8 cellular contexts compared by ENCODE assay signal in the genomic region with DNA sequence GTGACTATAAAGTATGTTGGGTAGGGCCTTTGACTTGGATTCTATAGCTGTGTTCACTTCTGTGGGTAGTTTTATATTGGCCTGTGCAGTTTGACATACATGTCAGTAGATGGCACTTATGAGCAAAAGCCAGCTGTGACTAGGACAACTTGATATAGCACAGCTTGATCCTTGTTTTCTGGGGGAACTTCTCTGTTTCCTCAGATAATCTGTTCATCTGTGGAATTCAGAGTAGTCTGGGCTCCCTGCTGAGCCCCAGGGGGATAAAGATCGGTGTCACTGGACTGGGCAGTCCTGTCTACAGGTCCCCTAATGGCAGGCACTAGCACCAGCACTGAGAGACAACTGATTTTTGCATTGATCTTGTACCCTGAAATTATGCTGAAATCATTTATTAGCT. TPM values are rescaled to one million over a fixed set of nuclear protein-coding genes. Genes with fewer than 3 reads are reported as not detected.
DNase-seq lines count a peak whose midpoint lies in the region; ATAC-seq and TF ChIP-seq lines count a peak whose summit lies in the region.

No MANE protein-coding gene starts in this region.

- no peaks in the 10 kb centered on the region for H3K27me3 ChIP-seq in gastroesophageal sphincter

- CTCF ChIA-PET in AG04449 (lab: Yijun Ruan, JAX): interaction anchor here (0.6 to 1.7 kb wide), 5 partner anchors 10 to 369 kb away, joined by 3 to 7 read pairs (median 4); no protein-coding TSS in a partner anchor

- H3K9me3 ChIP-seq in gastroesophageal sphincter: peaks cover 0 to 11% (median 0%) of the 10 kb centered on the region in 3 donors

- no peaks in the 10 kb centered on the region for H3K36me3 ChIP-seq in gastroesophageal sphincter

- DNase-seq in AG04449 (ENCODE audit: low read depth, low spot score) (no peak), RPMI7951 (ENCODE audit: low read depth) (peak; percentile 38), fibroblast of pulmonary artery (ENCODE audit: low read depth) (peak; percentile 42), retinal pigment epithelial cell (ENCODE audit: low read depth) (no peak)
- DNase-seq in activated naive CD4-positive, alpha-beta T cell treated with anti-CD3 and anti-CD28 coated beads, Interleukin-2, amount 50 U/mL, for 72 hours (ENCODE audit: low spot score in 2 of 2): no peak

- WGBS in gastroesophageal sphincter (ENCODE audit: low coverage in 1 of 2), 2 donors: 0% methylated on average over 1 of the region's 1 CpG; no CpG with 5 or more reads in 1 of the 2 donors

- peaks cover 14 to 16% of the 10 kb centered on the region in 2 donors for H3K9me3 Mint-ChIP-seq in activated naive CD4-positive, alpha-beta T cell treated with anti-CD3 and anti-CD28 coated beads, Interleukin-2, amount 50 U/mL, for 72 hours

- ATAC-seq in GM18520 (IDR thresholded peaks at IDR 0.05; ENCODE audit: unreplicated experiment) (peak; percentile 56), HG03521 (IDR thresholded peaks at IDR 0.05; ENCODE audit: unreplicated experiment) (peak; percentile 65), gastroesophageal sphincter (no peak)
- no peak for ATAC-seq in activated naive CD4-positive, alpha-beta T cell treated with anti-CD3 and anti-CD28 coated beads, Interleukin-2, amount 50 U/mL, for 72 hours

- H3K4me3 ChIP-seq in AG04449 (ENCODE audit: low read depth, low read length) (no peak overlapping the region), fibroblast of pulmonary artery (replicated peaks; ENCODE audit: low read depth, low read length) (no peak overlapping the region), retinal pigment epithelial cell (ENCODE audit: low read length) (no peak overlapping the region), gastroesophageal sphincter (no peak overlapping the region)

- H3K36me3 Mint-ChIP-seq in activated naive CD4-positive, alpha-beta T cell treated with anti-CD3 and anti-CD28 coated beads, Interleukin-2, amount 50 U/mL, for 72 hours: peaks cover 0 to 5% of the 10 kb centered on the region in 2 donors

- POLR2A ChIA-PET in AG04449 (lab: Yijun Ruan, JAX): no interaction called here

- peak; percentile 23 for TF ChIP-seq CTCF in AG04449 (IDR thresholded peaks at IDR 0.05; ENCODE audit: insufficient read depth, low read length, missing control alignments)
- peak; percentile 66 for TF ChIP-seq CTCF in fibroblast of pulmonary artery (IDR thresholded peaks at IDR 0.05; ENCODE audit: low read length, missing control alignments)
- TF ChIP-seq CTCF in retinal pigment epithelial cell (conservative IDR thresholded peaks at IDR 0.05; ENCODE audit: low read depth, low read length): peak; percentile 51
- TF ChIP-seq CTCF in gastroesophageal sphincter (IDR thresholded peaks at IDR 0.05): peak in 2 of 4 experiments; percentile 34 to 36

- H3K4me1 ChIP-seq in gastroesophageal sphincter: no peaks in the 10 kb centered on the region

- no peak for TF ChIP-seq POLR2A in gastroesophageal sphincter (IDR thresholded peaks at IDR 0.05)

- no peak overlapping the region for H3K27ac ChIP-seq in gastroesophageal sphincter

- no peak for TF ChIP-seq EP300 in gastroesophageal sphincter (IDR thresholded peaks at IDR 0.05)

- no peak overlapping the region for H3K27ac Mint-ChIP-seq in activated naive CD4-positive, alpha-beta T cell treated with anti-CD3 and anti-CD28 coated beads, Interleukin-2, amount 50 U/mL, for 72 hours

RNA-seq across cellular contexts. Expression of a gene that starts 25.4 kb away (rescaled TPM):
- total RNA-seq in RPMI7951 (2014; rRNA removed; shearing (Covaris generic)): 0.29 TPM in 1 of 2 replicates, not detected in the other
- total RNA-seq in gastroesophageal sphincter: under 1 TPM in 1 of 4 donors, not detected in 3; 0.89 TPM
- total RNA-seq in activated naive CD4-positive, alpha-beta T cell treated with anti-CD3 and anti-CD28 coated beads, Interleukin-2, amount 50 U/mL, for 72 hours: not detected

Comparison
In these comparisons a context has a peak if more than half of its experiments do, and no peak if none do; other contexts are left out.
1. DNase-seq: peak in RPMI7951 (single experiment) and fibroblast of pulmonary artery (single experiment); none in AG04449 (single experiment), retinal pigment epithelial cell (single experiment) and activated naive CD4-positive, alpha-beta T cell treated with anti-CD3 and anti-CD28 coated beads, Interleukin-2, amount 50 U/mL, for 72 hours (0 of 2).
2. ATAC-seq: peak in GM18520 (single experiment) and HG03521 (single experiment); none in gastroesophageal sphincter (single experiment) and activated naive CD4-positive, alpha-beta T cell treated with anti-CD3 and anti-CD28 coated beads, Interleukin-2, amount 50 U/mL, for 72 hours (0 of 2).